ENCODE assay signal across 9 cellular contexts in the genomic region with DNA sequence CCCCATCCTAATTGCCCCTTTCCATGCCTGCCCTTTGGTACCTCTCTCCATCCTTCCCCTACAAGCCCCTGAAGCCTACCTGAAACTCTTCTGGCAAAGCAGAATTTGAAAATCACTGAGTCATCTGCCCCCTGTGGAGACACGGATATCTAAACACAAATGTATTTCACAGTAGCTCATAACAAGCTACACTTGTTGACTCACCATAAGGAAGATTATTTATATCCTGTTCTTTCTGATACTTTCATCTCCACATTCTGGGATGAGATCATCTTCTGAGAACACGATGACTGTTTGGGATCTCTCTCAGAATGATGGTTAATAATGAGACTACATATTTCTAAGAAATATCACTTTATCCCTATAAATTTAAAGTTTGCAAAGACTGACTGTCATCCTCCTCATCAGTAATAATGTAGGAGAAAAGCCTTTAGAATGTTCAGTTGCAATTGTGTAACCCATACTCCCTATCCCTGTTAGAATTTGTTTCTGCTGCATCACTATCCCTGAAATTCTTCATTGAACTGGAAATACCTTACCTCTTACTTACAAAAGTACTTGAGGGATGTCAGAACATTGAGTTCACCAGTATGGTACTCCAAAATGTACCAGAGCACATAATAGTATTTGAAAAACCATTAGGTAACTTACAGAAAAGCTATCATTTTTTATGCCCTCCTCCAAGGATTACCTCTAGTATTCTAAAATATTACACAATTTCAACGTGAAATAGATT. TPM values are rescaled to one million over a fixed set of nuclear protein-coding genes. Genes with fewer than 3 reads are reported as not detected.
A peak's percentile ranks its signal among the peaks of the same experiment; 100 is the strongest.
DNase-seq lines count a peak whose midpoint lies in the region; ATAC-seq, FAIRE-seq and TF ChIP-seq lines count a peak whose summit lies in the region.
"Had no signal": no experiment of that assay in that cellular context is flagged by ENCODE, and none has a peak within 500 bp of the region (broad histone marks: within the 10 kb centered on the region; RNA-seq: fewer than 3 reads in every experiment).

No MANE protein-coding gene starts in this region.

- WGBS in heart right ventricle, 2 donors: 34 to 37% methylated on average over 3 of the region's 3 CpGs

- H3K9me3 Mint-ChIP-seq in activated T-cell treated with anti-CD3 and anti-CD28 coated beads, Interleukin-2, amount 50 U/mL, for 4 hours: no peaks in the 10 kb centered on the region
- H3K9me3 Mint-ChIP-seq: activated B cell treated with CpG ODN at 0.5 μM for 24 hours had no signal

- H3K4me1 Mint-ChIP-seq in activated T-cell treated with anti-CD3 and anti-CD28 coated beads, Interleukin-2, amount 50 U/mL, for 4 hours (ENCODE audit: low read depth): no peaks in the 10 kb centered on the region
- H3K4me1 Mint-ChIP-seq: activated B cell treated with CpG ODN at 0.5 μM for 24 hours had no signal

- TF ChIP-seq CTCF in heart right ventricle (IDR thresholded peaks at IDR 0.05) (peak in 3 of 9 donors; percentile 9 to 25 (median 15)), D721Med (IDR thresholded peaks at IDR 0.05; ENCODE audit: insufficient read depth, missing control alignments) (no peak)

- H3K27me3 ChIP-seq in heart right ventricle: no peaks in the 10 kb centered on the region

- intact Hi-C loops in heart right ventricle (cut with DNase I): no loop called here

- H3K27me3 Mint-ChIP-seq in activated T-cell treated with anti-CD3 and anti-CD28 coated beads, Interleukin-2, amount 50 U/mL, for 4 hours (ENCODE audit: low read depth): peaks cover 13% of the 10 kb centered on the region

- peak; percentile 99 for FAIRE-seq in A204.1 (lab: Jason Lieb, UNC)
- FAIRE-seq in H54 (lab: Jason Lieb, UNC): peak; percentile 99
- FAIRE-seq in D721Med (lab: Jason Lieb, UNC): no peak

- DNase-seq in H54 (ENCODE audit: insufficient read length, low spot score) (peak; percentile 41), SK-MEL-5 (ENCODE audit: low read depth, low spot score) (peak; percentile 43), heart right ventricle (no peak), D721Med (ENCODE audit: insufficient read length, low spot score) (no peak)
- DNase-seq in stimulated activated CD4-positive, alpha-beta T cell treated with anti-CD3 and anti-CD28 coated beads, Interleukin-15, amount 100 ng/mL, for 24 hours: no peak
- DNase-seq in activated T-cell treated with anti-CD3 and anti-CD28 coated beads, Interleukin-2, amount 50 U/mL, for 4 hours: no peak
- DNase-seq: activated B cell treated with CpG ODN at 0.5 μM for 24 hours had no signal

- no peak for TF ChIP-seq POLR2A in H54 (IDR thresholded peaks at IDR 0.05; ENCODE audit: low read depth, low read length)

- H3K4me3 Mint-ChIP-seq in activated T-cell treated with anti-CD3 and anti-CD28 coated beads, Interleukin-2, amount 50 U/mL, for 4 hours: no peak overlapping the region
- H3K4me3 Mint-ChIP-seq: activated B cell treated with CpG ODN at 0.5 μM for 24 hours had no signal

- H3K4me3 ChIP-seq in heart right ventricle: no peak overlapping the region

- H3K27ac ChIP-seq in heart right ventricle: peak overlapping the region in 8 of 10 donors; percentile 25 to 57 (median 38)

- peaks cover 0 to 22% (median 0%) of the 10 kb centered on the region in 9 donors for H3K36me3 ChIP-seq in heart right ventricle

- peaks cover 0 to 10% (median 0%) of the 10 kb centered on the region in 11 donors for H3K9me3 ChIP-seq in heart right ventricle

- peak in 6 of 8 donors; percentile 35 to 79 (median 64) for ATAC-seq in heart right ventricle
- ATAC-seq in GM19452 (IDR thresholded peaks at IDR 0.05; ENCODE audit: unreplicated experiment): no peak
- ATAC-seq in activated T-cell treated with anti-CD3 and anti-CD28 coated beads, Interleukin-2, amount 50 U/mL, for 4 hours: no peak

- in situ Hi-C loops in SK-MEL-5 (cut with HindIII; ENCODE audit: low pct_unique_long_range_greater_than_20kb, low sequenced_read_pairs): no loop called here

- peaks cover 0 to 66% (median 42%) of the 10 kb centered on the region in 9 donors for H3K4me1 ChIP-seq in heart right ventricle

- no peaks in the 10 kb centered on the region for H3K36me3 Mint-ChIP-seq in activated T-cell treated with anti-CD3 and anti-CD28 coated beads, Interleukin-2, amount 50 U/mL, for 4 hours (ENCODE audit: insufficient read depth)

RNA-seq across cellular contexts. Expression of gene SCHIP1, which starts 32.9 kb away (rescaled TPM):
- 0.03 and 0.08 TPM in 2 replicates for total RNA-seq in SK-MEL-5 (2014; rRNA removed; shearing (Covaris generic))
- polyA plus RNA-seq in SK-MEL-5 (2015; cell fraction: cytosol; rRNA removed): not detected in 2 replicates
- polyA plus RNA-seq in SK-MEL-5 (2015; cell fraction: nucleus; rRNA removed): 1.3 and 1.5 TPM in 2 replicates
- 10 to 100 TPM; 35.4 to 66.2 (median 57.9) TPM for total RNA-seq in heart right ventricle
- 10 to 100 TPM; 14.8 to 62.5 TPM for polyA plus RNA-seq in heart right ventricle
- not detected for total RNA-seq in activated T-cell treated with anti-CD3 and anti-CD28 coated beads, Interleukin-2, amount 50 U/mL, for 4 hours

Comparison
In these comparisons a context has a peak if more than half of its experiments do, and no peak if none do; other contexts are left out.
1. DNase-seq: peak in H54 (single experiment) and SK-MEL-5 (single experiment); none in heart right ventricle (0 of 2), stimulated activated CD4-positive, alpha-beta T cell treated with anti-CD3 and anti-CD28 coated beads, Interleukin-15, amount 100 ng/mL, for 24 hours (single experiment), D721Med (single experiment) and activated T-cell treated with anti-CD3 and anti-CD28 coated beads, Interleukin-2, amount 50 U/mL, for 4 hours (single experiment).
2. ATAC-seq: peak in heart right ventricle (6 of 8); none in GM19452 (single experiment) and activated T-cell treated with anti-CD3 and anti-CD28 coated beads, Interleukin-2, amount 50 U/mL, for 4 hours (0 of 2).
3. RNA of gene SCHIP1, which starts 32.9 kb away (total RNA-seq): 35.4 to 66.2 TPM in heart right ventricle; not detected in activated T-cell treated with anti-CD3 and anti-CD28 coated beads, Interleukin-2, amount 50 U/mL, for 4 hours and 0.03 to 0.08 TPM in SK-MEL-5; every median in the first group is over 10 times any median in the second.